Comparison of ENCODE assay signal across 12 cellular contexts in genomic region chr19:49425922-49426592, GRCh38. TPM values are rescaled to one million over a fixed set of nuclear protein-coding genes. Genes with fewer than 3 reads are reported as not detected.
DNase-seq lines count a peak whose midpoint lies in the region; ATAC-seq and TF ChIP-seq lines count a peak whose summit lies in the region.
"Had no signal": no experiment of that assay in that cellular context is flagged by ENCODE, and none has a peak within 500 bp of the region (broad histone marks: within the 10 kb centered on the region; RNA-seq: fewer than 3 reads in every experiment).

No MANE protein-coding gene starts in this region.

- no peaks in the 10 kb centered on the region for H3K4me1 ChIP-seq in endodermal cell (ENCODE audit: control insufficient read depth, insufficient read depth, low read length)

- TF ChIP-seq CTCF in 22Rv1 (IDR thresholded peaks at IDR 0.05), result no peak
- TF ChIP-seq CTCF in endodermal cell (conservative IDR thresholded peaks at IDR 0.05), result no peak

- DNase-seq in DMS79 treated with DMSO at 0.1 percent for 48 hours (lab: John Stamatoyannopoulos, UW), result peak; percentile 75
- peak; percentile 53 for DNase-seq in NCI-H526 treated with DMSO at 0.1 percent for 48 hours (lab: John Stamatoyannopoulos, UW)
- peak; percentile 96 for DNase-seq in endodermal cell
- DNase-seq in SW 1271 (lab: John Stamatoyannopoulos, UW), result no peak
- DNase-seq in kidney glomerular epithelial cell (lab: John Stamatoyannopoulos, UW), result no peak
- no peak for DNase-seq in OCI-M2 (lab: John Stamatoyannopoulos, UW; ENCODE audit: unreplicated experiment)
- DNase-seq: colonic mucosa, hippocampal formation had no signal

- no peak overlapping the region for H3K27ac Mint-ChIP-seq in endodermal cell

- H3K27ac ChIP-seq in 22Rv1, result peak overlapping the region; percentile 85
- no peak overlapping the region for H3K27ac ChIP-seq in endodermal cell (ENCODE audit: low read depth, low read length)
- H3K27ac ChIP-seq: colonic mucosa, SJSA1, vagina had no signal

- peaks cover 100% of the 10 kb centered on the region for H3K27me3 ChIP-seq in endodermal cell (ENCODE audit: control insufficient read depth, insufficient read depth, low read length, poor library complexity, severe bottlenecking)

- H3K36me3 ChIP-seq in endodermal cell (ENCODE audit: control insufficient read depth, insufficient read depth, low read length), result no peaks in the 10 kb centered on the region
- H3K36me3 ChIP-seq: colonic mucosa, SJSA1, vagina had no signal

- ATAC-seq in HG03095 (IDR thresholded peaks at IDR 0.05; ENCODE audit: unreplicated experiment), result no peak

- peaks cover 99% of the 10 kb centered on the region for H3K27me3 Mint-ChIP-seq in endodermal cell (ENCODE audit: insufficient read depth)

- H3K4me3 Mint-ChIP-seq in endodermal cell, result no peak overlapping the region

- H3K4me3 ChIP-seq in endodermal cell (ENCODE audit: low read length), result no peak overlapping the region
- H3K4me3 ChIP-seq: colonic mucosa, SJSA1, vagina had no signal

- H3K9me3 ChIP-seq in endodermal cell (ENCODE audit: control insufficient read depth, low read length), result no peaks in the 10 kb centered on the region
- H3K9me3 ChIP-seq: colonic mucosa, vagina had no signal

- 11 to 12% methylated on average over 13 to 30 of the region's 30 CpGs for WGBS in endodermal cell (ENCODE audit: insufficient coverage in 1 of 2, insufficient read length in 1 of 2), 2 experiments

- H3K9ac ChIP-seq in endodermal cell (ENCODE audit: extremely low read depth, low read length, poor library complexity, severe bottlenecking), result no peak overlapping the region

- H3K9me3 Mint-ChIP-seq in endodermal cell, result peaks cover 2% of the 10 kb centered on the region

- H3K4me1 Mint-ChIP-seq in endodermal cell, result peaks cover 23% of the 10 kb centered on the region

- no peaks in the 10 kb centered on the region for H3K36me3 Mint-ChIP-seq in endodermal cell (ENCODE audit: low read depth)

RNA-seq across cellular contexts. Expression of gene GFY, which starts 0.9 kb away (rescaled TPM):
- total RNA-seq in endodermal cell, result under 1 TPM in 1 of 2 donors, not detected in 1; 0.18 TPM
- polyA plus RNA-seq in endodermal cell (2013, experiment 1 of 2), result 0.53 TPM
- 0.41 TPM for polyA plus RNA-seq in endodermal cell (2013, experiment 2 of 2)
- total RNA-seq: colonic mucosa, SJSA1, vagina had no signal

RNA-seq across cellular contexts. Expression of gene PTH2, which starts 2.8 kb away (rescaled TPM):
- not detected for total RNA-seq in endodermal cell
- 0.64 TPM for polyA plus RNA-seq in endodermal cell (2013, experiment 1 of 2)
- 0.79 TPM for polyA plus RNA-seq in endodermal cell (2013, experiment 2 of 2)
- total RNA-seq: colonic mucosa, SJSA1, vagina had no signal

RNA-seq across cellular contexts. Expression of gene SLC17A7, which starts 15.3 kb away (rescaled TPM):
- total RNA-seq in endodermal cell, result under 1 TPM; 0.22 to 0.33 TPM
- polyA plus RNA-seq in endodermal cell (2013, experiment 1 of 2), result 1.00 TPM
- 1.1 TPM for polyA plus RNA-seq in endodermal cell (2013, experiment 2 of 2)
- total RNA-seq: SJSA1 had no signal

RNA-seq across cellular contexts. Expression of gene PIH1D1, which starts 25.6 kb away (rescaled TPM):
- 100 to 1,000 TPM; 128 to 133 TPM for total RNA-seq in endodermal cell
- polyA plus RNA-seq in endodermal cell (2013, experiment 1 of 2), result 100 TPM
- polyA plus RNA-seq in endodermal cell (2013, experiment 2 of 2), result 90.8 TPM

RNA-seq across cellular contexts. Expression of gene ALDH16A1, which starts 27.0 kb away (rescaled TPM):
- total RNA-seq in endodermal cell, result 10 to 100 TPM; 52.8 to 57.1 TPM
- 27.4 TPM for polyA plus RNA-seq in endodermal cell (2013, experiment 1 of 2)
- 32.6 TPM for polyA plus RNA-seq in endodermal cell (2013, experiment 2 of 2)

Comparison
In these comparisons a context has a peak if more than half of its experiments do, and no peak if none do; other contexts are left out.
1. DNase-seq: peak in DMS79 treated with DMSO at 0.1 percent for 48 hours (single experiment), NCI-H526 treated with DMSO at 0.1 percent for 48 hours (single experiment) and endodermal cell (single experiment); none in SW 1271 (0 of 2), kidney glomerular epithelial cell (single experiment) and OCI-M2 (single experiment).